ENCODE assay signal across 22 cellular contexts in the genomic region with DNA sequence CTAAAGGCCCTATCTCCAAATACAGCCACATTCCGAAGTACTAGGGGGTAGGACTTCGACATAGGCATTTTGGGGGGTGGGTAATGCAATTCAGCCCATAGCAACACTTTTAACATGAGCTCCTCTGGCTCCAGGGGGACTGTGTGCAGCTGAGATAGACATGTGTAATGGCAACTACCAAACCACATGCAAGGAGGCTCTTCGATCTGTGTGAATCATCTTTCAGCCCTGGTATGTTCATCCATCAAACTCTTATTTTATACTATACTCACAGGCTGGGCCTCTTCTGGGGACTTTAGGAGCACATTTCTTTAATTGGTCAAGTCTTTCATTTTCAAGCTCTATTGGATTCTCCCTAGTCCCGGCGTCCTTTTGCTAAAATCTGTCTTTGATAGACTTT. TPM values are rescaled to one million over a fixed set of nuclear protein-coding genes. Genes with fewer than 3 reads are reported as not detected.
DNase-seq lines count a peak whose midpoint lies in the region; ATAC-seq, FAIRE-seq and TF ChIP-seq lines count a peak whose summit lies in the region.
"Had no signal": no experiment of that assay in that cellular context is flagged by ENCODE, and none has a peak within 500 bp of the region (broad histone marks: within the 10 kb centered on the region; RNA-seq: fewer than 3 reads in every experiment).

No MANE protein-coding gene starts in this region.

- no peaks in the 10 kb centered on the region for H3K79me1 ChIP-seq in mesenchymal stem cell (replicated peaks; ENCODE audit: low read length, poor library complexity, severe bottlenecking)

- FAIRE-seq in HepG2 (lab: Jason Lieb, UNC), result no peak

- WGBS in esophagus, 2 donors, result 88 to 91% methylated on average over 5 of the region's 5 CpGs
- 73% methylated on average over 5 of the region's 5 CpGs for WGBS in mesenchymal stem cell
- 58% methylated on average over 5 of the region's 5 CpGs for WGBS in HepG2 (ENCODE audit: low lambda C conversion rate)

- no peak overlapping the region for H3K18ac ChIP-seq in mesenchymal stem cell (ENCODE audit: low read depth in 1 of 2, low read length in 2 of 2)

- H3K9ac ChIP-seq in mesenchymal stem cell (ENCODE audit: low read length) (no peak overlapping the region), HepG2 (ENCODE audit: insufficient read depth, low read depth, low read length) (no peak overlapping the region)

- H4K20me1 ChIP-seq in HepG2 (ENCODE audit: insufficient read depth, low read length), result no peaks in the 10 kb centered on the region

- intact Hi-C loops in HepG2 (cut with micrococcal nuclease; ENCODE audit: unreplicated experiment), result no loop called here

- ATAC-seq in activated naive CD8-positive, alpha-beta T cell treated with anti-CD3 and anti-CD28 coated beads, Interleukin-2, amount 50 U/mL, for 24 hours, result peak; percentile 30
- ATAC-seq in HepG2, result no peak
- no peak for ATAC-seq in GM18517 (IDR thresholded peaks at IDR 0.05; ENCODE audit: unreplicated experiment)

- peaks cover 2 to 4% of the 10 kb centered on the region in 2 donors for H3K4me1 ChIP-seq in esophagus (ENCODE audit: control insufficient read depth in 2 of 2, insufficient read depth in 2 of 2, low read length in 1 of 2)
- no peaks in the 10 kb centered on the region for H3K4me1 ChIP-seq in mesenchymal stem cell (ENCODE audit: control insufficient read depth, insufficient read depth, low read depth, low read length)
- H3K4me1 ChIP-seq in HepG2 (ENCODE audit: insufficient read depth, low read length), result no peaks in the 10 kb centered on the region

- H3K4me1 Mint-ChIP-seq in activated naive CD8-positive, alpha-beta T cell treated with anti-CD3 and anti-CD28 coated beads, Interleukin-2, amount 50 U/mL, for 24 hours, result peaks cover 36% of the 10 kb centered on the region
- peaks cover 8% of the 10 kb centered on the region for H3K4me1 Mint-ChIP-seq in activated naive CD8-positive, alpha-beta T cell treated with anti-CD3 and anti-CD28 coated beads for 36 hours
- peaks cover 13% of the 10 kb centered on the region for H3K4me1 Mint-ChIP-seq in chondrocyte (ENCODE audit: low read depth)

- peaks cover 29% of the 10 kb centered on the region for H3K27me3 Mint-ChIP-seq in activated naive CD8-positive, alpha-beta T cell treated with anti-CD3 and anti-CD28 coated beads, Interleukin-2, amount 50 U/mL, for 24 hours
- peaks cover 24% of the 10 kb centered on the region for H3K27me3 Mint-ChIP-seq in activated naive CD8-positive, alpha-beta T cell treated with anti-CD3 and anti-CD28 coated beads for 36 hours
- H3K27me3 Mint-ChIP-seq in chondrocyte (ENCODE audit: low read depth), result peaks cover 25% of the 10 kb centered on the region

- H3K4me2 ChIP-seq in mesenchymal stem cell (ENCODE audit: low read length, poor library complexity, severe bottlenecking) (no peak overlapping the region), HepG2 (ENCODE audit: low read depth, low read length) (no peak overlapping the region)

- H2AFZ ChIP-seq in mesenchymal stem cell (ENCODE audit: low read depth, low read length), result no peak overlapping the region
- no peak overlapping the region for H2AFZ ChIP-seq in HepG2 (ENCODE audit: low read length)

- TF ChIP-seq RAD21 in HepG2 (CRISPR knock-in tag; IDR thresholded peaks at IDR 0.05), result no peak

- peaks cover 11% of the 10 kb centered on the region for H3K9me3 Mint-ChIP-seq in activated naive CD8-positive, alpha-beta T cell treated with anti-CD3 and anti-CD28 coated beads, Interleukin-2, amount 50 U/mL, for 24 hours
- peaks cover 6% of the 10 kb centered on the region for H3K9me3 Mint-ChIP-seq in activated naive CD8-positive, alpha-beta T cell treated with anti-CD3 and anti-CD28 coated beads for 36 hours
- no peaks in the 10 kb centered on the region for H3K9me3 Mint-ChIP-seq in chondrocyte (ENCODE audit: low read depth)

- H2BK15ac ChIP-seq in mesenchymal stem cell (ENCODE audit: low read depth, poor library complexity, severe bottlenecking), result no peak overlapping the region

- H3K79me2 ChIP-seq in HepG2 (ENCODE audit: insufficient read depth, low read length), result no peaks in the 10 kb centered on the region

- no peak for DNase-seq in activated naive CD8-positive, alpha-beta T cell treated with anti-CD3 and anti-CD28 coated beads, Interleukin-2, amount 50 U/mL, for 24 hours
- DNase-seq in activated naive CD8-positive, alpha-beta T cell treated with anti-CD3 and anti-CD28 coated beads for 36 hours, result no peak
- DNase-seq in mesenchymal stem cell, result peak; percentile 18
- no peak for DNase-seq in HepG2 (ENCODE audit: low spot score)
- DNase-seq in chondrocyte (ENCODE audit: low spot score), result no peak
- DNase-seq in EL, result no peak
- DNase-seq: 8988T; DMS79 treated with DMSO at 0.1 percent for 48 hours; Karpas-422; MM.1S; NCI-H1092; NCI-H146; NCI-H2081; NCI-H510A; NCI-H748 treated with DMSO at 0.1 percent for 48 hours; NK-92 treated with Interleukin-12 subunit alpha and Interleukin-12 subunit beta, amount 100 ng/mL, for 24 hours; SHP77 had no signal

- no peak overlapping the region for H3K4ac ChIP-seq in mesenchymal stem cell (ENCODE audit: low read depth in 1 of 2, low read length in 2 of 2)

- peaks cover 4% of the 10 kb centered on the region for H3K36me3 Mint-ChIP-seq in activated naive CD8-positive, alpha-beta T cell treated with anti-CD3 and anti-CD28 coated beads, Interleukin-2, amount 50 U/mL, for 24 hours (ENCODE audit: low read depth)
- H3K36me3 Mint-ChIP-seq in activated naive CD8-positive, alpha-beta T cell treated with anti-CD3 and anti-CD28 coated beads for 36 hours, result peaks cover 3% of the 10 kb centered on the region
- peaks cover 4% of the 10 kb centered on the region for H3K36me3 Mint-ChIP-seq in chondrocyte (ENCODE audit: low read depth)
- H3K36me3 Mint-ChIP-seq: CD14-positive monocyte had no signal

- H2AK5ac ChIP-seq in mesenchymal stem cell (ENCODE audit: low read length, severe bottlenecking), result no peak overlapping the region

- TF ChIP-seq EP300 in HepG2 (IDR thresholded peaks at IDR 0.05; ENCODE audit: low read depth in 2 of 2, low read length in 2 of 2) (no peak), HepG2 (CRISPR knock-in tag; IDR thresholded peaks at IDR 0.05; ENCODE audit: borderline replicate concordance) (no peak)

- POLR2A ChIA-PET in HepG2 (lab: Yijun Ruan, JAX), result no interaction called here

- H2BK120ac ChIP-seq in mesenchymal stem cell (ENCODE audit: low read depth, low read length), result no peak overlapping the region

- H4K8ac ChIP-seq in mesenchymal stem cell (ENCODE audit: low read length), result no peak overlapping the region

- no peak overlapping the region for H3K23ac ChIP-seq in mesenchymal stem cell (ENCODE audit: low read length in 2 of 2)

- H3K4me3 ChIP-seq in esophagus (ENCODE audit: low read depth in 1 of 2, low read length in 2 of 2), result no peak overlapping the region
- no peak overlapping the region for H3K4me3 ChIP-seq in mesenchymal stem cell (ENCODE audit: insufficient read depth in 1 of 2, low read depth in 1 of 2, low read length in 2 of 2)
- H3K4me3 ChIP-seq in HepG2 (replicated peaks in 1 of 3; ENCODE audit: insufficient read depth in 1 of 3, low read depth in 2 of 3, low read length in 3 of 3), result no peak overlapping the region
- H3K4me3 ChIP-seq: HAP-1 had no signal

- TF ChIP-seq POLR2A in HepG2 (IDR thresholded peaks at IDR 0.05; ENCODE audit: insufficient read depth in 1 of 2, low read depth in 2 of 2, low read length in 2 of 2), result no peak

- no peak overlapping the region for H3K14ac ChIP-seq in mesenchymal stem cell (ENCODE audit: low read length in 2 of 2)

- BruUV-seq in HepG2 (replicated peaks; lab: Mats Ljungman, UMichigan), result no TSS peak

- H2BK5ac ChIP-seq in mesenchymal stem cell (ENCODE audit: low read depth, low read length, poor library complexity, severe bottlenecking), result no peak overlapping the region

- H3K27ac ChIP-seq in esophagus (ENCODE audit: low read depth in 2 of 2, low read length in 1 of 2) (peak overlapping the region; percentile 42 to 83), mesenchymal stem cell (ENCODE audit: low read length, poor library complexity, severe bottlenecking) (no peak overlapping the region), HepG2 (ENCODE audit: extremely low read length, insufficient read depth, low read length) (no peak overlapping the region)

- H3K9me3 ChIP-seq in esophagus (ENCODE audit: control insufficient read depth in 2 of 2, insufficient read depth in 1 of 2, low read depth in 1 of 2, low read length in 1 of 2), result no peaks in the 10 kb centered on the region
- no peaks in the 10 kb centered on the region for H3K9me3 ChIP-seq in mesenchymal stem cell (ENCODE audit: control insufficient read depth, low read length)
- no peaks in the 10 kb centered on the region for H3K9me3 ChIP-seq in HepG2 (ENCODE audit: low read length)
- H3K9me3 ChIP-seq: HAP-1 had no signal

- no peaks in the 10 kb centered on the region for H3K36me3 ChIP-seq in esophagus (ENCODE audit: control insufficient read depth in 2 of 2, insufficient read depth in 2 of 2, low read length in 1 of 2)
- no peaks in the 10 kb centered on the region for H3K36me3 ChIP-seq in mesenchymal stem cell (ENCODE audit: control insufficient read depth in 1 of 2, insufficient read depth in 2 of 2, low read depth in 1 of 2, low read length in 2 of 2)
- no peaks in the 10 kb centered on the region for H3K36me3 ChIP-seq in HepG2 (replicated peaks in 1 of 2; ENCODE audit: control insufficient read depth in 1 of 2, insufficient read depth in 2 of 2, low read length in 2 of 2)
- H3K36me3 ChIP-seq: HAP-1 had no signal

- in situ Hi-C loops in HepG2 (cut with HindIII; ENCODE audit: extremely low pct_ligation_motif_present, low pct_unique_long_range_greater_than_20kb), result no loop called here

- no peak overlapping the region for H3K27ac Mint-ChIP-seq in activated naive CD8-positive, alpha-beta T cell treated with anti-CD3 and anti-CD28 coated beads, Interleukin-2, amount 50 U/mL, for 24 hours
- no peak overlapping the region for H3K27ac Mint-ChIP-seq in activated naive CD8-positive, alpha-beta T cell treated with anti-CD3 and anti-CD28 coated beads for 36 hours
- H3K27ac Mint-ChIP-seq in chondrocyte (ENCODE audit: unreplicated experiment), result no peak overlapping the region
- H3K27ac Mint-ChIP-seq: CD14-positive monocyte had no signal

- no peak overlapping the region for H2BK12ac ChIP-seq in mesenchymal stem cell (ENCODE audit: low read length in 2 of 2)

- H3K4me3 Mint-ChIP-seq in activated naive CD8-positive, alpha-beta T cell treated with anti-CD3 and anti-CD28 coated beads, Interleukin-2, amount 50 U/mL, for 24 hours, result no peak overlapping the region
- H3K4me3 Mint-ChIP-seq in activated naive CD8-positive, alpha-beta T cell treated with anti-CD3 and anti-CD28 coated beads for 36 hours, result no peak overlapping the region
- no peak overlapping the region for H3K4me3 Mint-ChIP-seq in chondrocyte (ENCODE audit: unreplicated experiment)
- H3K4me3 Mint-ChIP-seq: CD14-positive monocyte had no signal

- H3K27me3 ChIP-seq in esophagus (ENCODE audit: control insufficient read depth in 1 of 2, insufficient read depth in 2 of 2, low read length in 2 of 2) (no peaks in the 10 kb centered on the region), mesenchymal stem cell (ENCODE audit: control insufficient read depth in 1 of 2, insufficient read depth in 1 of 2, low read length in 2 of 2) (peaks cover 0 to 4% of the 10 kb centered on the region in 2 experiments), HepG2 (ENCODE audit: control insufficient read depth in 1 of 2, insufficient read depth in 2 of 2, low read length in 2 of 2) (peaks cover 0 to 31% of the 10 kb centered on the region in 2 experiments; a peak in 2 of 5 replicates)

- H4K91ac ChIP-seq in mesenchymal stem cell (ENCODE audit: low read length), result no peak overlapping the region

- TF ChIP-seq CTCF in HepG2 (CRISPR knock-in tag; IDR thresholded peaks at IDR 0.05), result no peak
- TF ChIP-seq CTCF in chondrocyte (IDR thresholded peaks at IDR 0.05), result no peak

- CTCF ChIA-PET in HepG2 (lab: Yijun Ruan, JAX; ENCODE audit: low intra/inter-chr PET ratio, low total read pairs), result no interaction called here

RNA-seq across cellular contexts. Expression of gene PPARG, which starts 57.4 kb away (rescaled TPM):
- total RNA-seq in activated naive CD8-positive, alpha-beta T cell treated with anti-CD3 and anti-CD28 coated beads for 36 hours, result under 1 TPM; 0.20 to 0.47 TPM
- polyA plus RNA-seq in esophagus, result 1 to 10 TPM; 2.6 to 3.4 TPM
- 10.3 TPM for polyA plus RNA-seq in mesenchymal stem cell (2013, experiment 1 of 2)
- 9.9 TPM for polyA plus RNA-seq in mesenchymal stem cell (2013, experiment 2 of 2)
- 13.9 and 14.4 TPM in 2 replicates for total RNA-seq in HepG2 (2016; rRNA removed; fragmentation: Illumina TruSeq; extraction: Trizol)
- 46.6 and 50.3 TPM in 2 replicates for total RNA-seq in HepG2 (2016; cell fraction: cytosol; rRNA removed; fragmentation: Illumina TruSeq; extraction: Trizol; ENCODE audit: low read depth)
- 12.2 and 12.9 TPM in 2 replicates for total RNA-seq in HepG2 (2016; cell fraction: insoluble cytoplasmic fraction; rRNA removed; fragmentation: Illumina TruSeq; extraction: Trizol)
- 42.4 and 46.0 TPM in 2 replicates for total RNA-seq in HepG2 (2016; cell fraction: membrane; rRNA removed; fragmentation: Illumina TruSeq; extraction: Trizol)
- 9.1 and 11.2 TPM in 2 replicates for total RNA-seq in HepG2 (2016; cell fraction: nucleus; rRNA removed; fragmentation: Illumina TruSeq; extraction: Trizol)
- polyA plus RNA-seq in HepG2 (2011; rRNA removed), result 57.4 and 58.3 TPM in 2 replicates
- polyA plus RNA-seq in HepG2 (2011; cell fraction: cytosol; rRNA removed), result 39.7 and 54.9 TPM in 2 replicates
- polyA plus RNA-seq in HepG2 (2011; cell fraction: nucleus; rRNA removed), result 20.9 and 23.5 TPM in 2 replicates
- 46.8 and 53.5 TPM in 2 replicates for polyA plus RNA-seq in HepG2 (2012)
- polyA plus RNA-seq in HepG2 (2016; cell fraction: cytosol; fragmentation: Illumina TruSeq; extraction: Trizol; ENCODE audit: low read depth), result 43.6 and 44.8 TPM in 2 replicates
- 14.1 and 15.7 TPM in 2 replicates for polyA plus RNA-seq in HepG2 (2016; cell fraction: insoluble cytoplasmic fraction; fragmentation: Illumina TruSeq; extraction: Trizol; ENCODE audit: low read depth)
- polyA plus RNA-seq in HepG2 (2016; cell fraction: membrane; fragmentation: Illumina TruSeq; extraction: Trizol; ENCODE audit: low read depth), result 44.6 and 47.3 TPM in 2 replicates
- polyA plus RNA-seq in HepG2 (2016; cell fraction: nucleus; fragmentation: Illumina TruSeq; extraction: Trizol; ENCODE audit: insufficient read depth, low read depth), result 10.1 and 12.7 TPM in 2 replicates
- 77.5 and 86.5 TPM in 2 replicates for polyA minus RNA-seq in HepG2 (2011; rRNA and poly(A)+ RNA removed; ENCODE audit: low replicate concordance)
- polyA minus RNA-seq in HepG2 (2011; cell fraction: cytosol; rRNA and poly(A)+ RNA removed), result 38.8 and 51.7 TPM in 2 replicates
- 98.1 and 113 TPM in 2 replicates for polyA minus RNA-seq in HepG2 (2011; cell fraction: nucleus; rRNA and poly(A)+ RNA removed)
- total RNA-seq in chondrocyte, result 3.3 to 9.7 TPM (median 9.2 TPM) in 3 replicates
- total RNA-seq: G401 had no signal

Comparison
In these comparisons a context has a peak if more than half of its experiments do, and no peak if none do; other contexts are left out.
1. H3K27ac ChIP-seq: peak in esophagus (2 of 2); none in mesenchymal stem cell (single experiment) and HepG2 (single experiment).